19 cellular contexts compared by ENCODE assay signal in the genomic region with DNA sequence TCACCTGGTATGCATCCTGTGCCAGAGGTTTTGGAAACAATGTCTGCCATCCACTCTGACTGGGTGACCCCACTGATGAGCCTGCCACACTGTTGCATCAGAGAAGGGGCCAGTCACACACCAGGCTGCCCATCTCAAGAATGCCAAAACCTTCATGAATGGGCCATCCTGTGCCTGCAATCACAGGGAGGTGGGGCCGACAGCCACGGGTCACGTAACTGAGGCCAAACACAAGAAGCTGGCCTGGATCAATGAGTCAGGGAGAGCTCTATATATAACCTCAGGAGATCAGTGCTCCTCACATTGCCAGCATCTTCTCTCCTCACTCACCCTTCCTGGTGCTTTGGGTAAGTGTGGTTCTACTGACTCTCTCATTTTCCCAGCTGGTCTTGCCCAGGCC. TPM values are rescaled to one million over a fixed set of nuclear protein-coding genes. Genes with fewer than 3 reads are reported as not detected.
DNase-seq lines count a peak whose midpoint lies in the region; ATAC-seq and TF ChIP-seq lines count a peak whose summit lies in the region.
"Had no signal": no experiment of that assay in that cellular context is flagged by ENCODE, and none has a peak within 500 bp of the region (broad histone marks: within the 10 kb centered on the region; RNA-seq: fewer than 3 reads in every experiment).

LORICRIN (plus strand) TSS at position 301 of the 400 bp plus-strand sequence. CDS start 1,263 bp downstream, outside the sequence.

- 0 out of 2 replicates have a peak, but pooled peaks cover 2% of the 10 kb centered on the region for H3K9me3 ChIP-seq in NT2/D1 (ENCODE audit: insufficient read depth, low read length)
- H3K9me3 ChIP-seq: adrenal gland, left ventricle myocardium inferior, sigmoid colon had no signal

- H3K4me1 Mint-ChIP-seq in activated CD4-positive, alpha-beta T cell treated with anti-CD3 and anti-CD28 coated beads, Interleukin-2, amount 10 ng/mL, durations not matched to agents 24 days and 14 days: peaks cover 18% of the 10 kb centered on the region
- peaks cover 20 to 23% of the 10 kb centered on the region in 2 donors for H3K4me1 Mint-ChIP-seq in effector memory CD8-positive, alpha-beta T cell (ENCODE audit: low read depth in 2 of 2)
- H3K4me1 Mint-ChIP-seq in progenitor cell of endocrine pancreas (ENCODE audit: low read depth): peaks cover 4% of the 10 kb centered on the region

- no peak for TF ChIP-seq CTCF in progenitor cell of endocrine pancreas (IDR thresholded peaks at IDR 0.05; ENCODE audit: unreplicated experiment)

- H3K27me3 Mint-ChIP-seq in activated CD4-positive, alpha-beta T cell treated with anti-CD3 and anti-CD28 coated beads, Interleukin-2, amount 10 ng/mL, durations not matched to agents 24 days and 14 days: peaks cover 60% of the 10 kb centered on the region
- H3K27me3 Mint-ChIP-seq in effector memory CD8-positive, alpha-beta T cell: peaks cover 62 to 66% of the 10 kb centered on the region in 2 donors
- H3K27me3 Mint-ChIP-seq in progenitor cell of endocrine pancreas: peaks cover 71% of the 10 kb centered on the region

- no peaks in the 10 kb centered on the region for H3K4me1 ChIP-seq in NT2/D1 (ENCODE audit: insufficient read depth, insufficient read length)
- H3K4me1 ChIP-seq: A549 had no signal

- H3K9me3 Mint-ChIP-seq in activated CD4-positive, alpha-beta T cell treated with anti-CD3 and anti-CD28 coated beads, Interleukin-2, amount 10 ng/mL, durations not matched to agents 24 days and 14 days: no peaks in the 10 kb centered on the region
- H3K9me3 Mint-ChIP-seq in effector memory CD8-positive, alpha-beta T cell: no peaks in the 10 kb centered on the region
- no peaks in the 10 kb centered on the region for H3K9me3 Mint-ChIP-seq in progenitor cell of endocrine pancreas (ENCODE audit: low read depth)

- no peak within 1 kb of the TSS for H3K9ac ChIP-seq in NT2/D1 (ENCODE audit: insufficient read length, low read depth)

- H3K4me3 Mint-ChIP-seq in activated CD4-positive, alpha-beta T cell treated with anti-CD3 and anti-CD28 coated beads, Interleukin-2, amount 10 ng/mL, durations not matched to agents 24 days and 14 days: peak within 1 kb of the TSS; percentile 51
- peak within 1 kb of the TSS; percentile 75 to 78 for H3K4me3 Mint-ChIP-seq in effector memory CD8-positive, alpha-beta T cell
- H3K4me3 Mint-ChIP-seq in progenitor cell of endocrine pancreas (ENCODE audit: low read depth): peak within 1 kb of the TSS; percentile 57
- H3K4me3 Mint-ChIP-seq: activated CD8-positive, alpha-beta T cell treated with anti-CD3 and anti-CD28 coated beads, Interleukin-2, amount 10 ng/mL, durations not matched to agents 7 days and 5 days had no signal

- no peak for ATAC-seq in effector memory CD8-positive, alpha-beta T cell (replicated peaks)
- ATAC-seq in GM19023 (IDR thresholded peaks at IDR 0.05; ENCODE audit: unreplicated experiment): no peak
- ATAC-seq: A549; activated CD8-positive, alpha-beta T cell treated with anti-CD3 and anti-CD28 coated beads, Interleukin-2, amount 10 ng/mL, durations not matched to agents 7 days and 5 days had no signal

- peaks cover 67% of the 10 kb centered on the region for H3K27me3 ChIP-seq in NT2/D1 (ENCODE audit: insufficient read depth, insufficient read length)

- H3K27ac Mint-ChIP-seq in activated CD4-positive, alpha-beta T cell treated with anti-CD3 and anti-CD28 coated beads, Interleukin-2, amount 10 ng/mL, durations not matched to agents 24 days and 14 days: peak within 1 kb of the TSS; percentile 64
- H3K27ac Mint-ChIP-seq in effector memory CD8-positive, alpha-beta T cell: peak within 1 kb of the TSS; percentile 45 to 49
- no peak within 1 kb of the TSS for H3K27ac Mint-ChIP-seq in progenitor cell of endocrine pancreas
- H3K27ac Mint-ChIP-seq: activated CD8-positive, alpha-beta T cell treated with anti-CD3 and anti-CD28 coated beads, Interleukin-2, amount 10 ng/mL, durations not matched to agents 7 days and 5 days had no signal

- peaks cover 3% of the 10 kb centered on the region for H3K36me3 Mint-ChIP-seq in activated CD4-positive, alpha-beta T cell treated with anti-CD3 and anti-CD28 coated beads, Interleukin-2, amount 10 ng/mL, durations not matched to agents 24 days and 14 days (ENCODE audit: low read depth)
- H3K36me3 Mint-ChIP-seq in effector memory CD8-positive, alpha-beta T cell (ENCODE audit: insufficient read depth): peaks cover 3% of the 10 kb centered on the region
- H3K36me3 Mint-ChIP-seq in progenitor cell of endocrine pancreas (ENCODE audit: insufficient read depth): no peaks in the 10 kb centered on the region

- peak within 1 kb of the TSS; percentile 29 for H3K4me3 ChIP-seq in NT2/D1 (ENCODE audit: insufficient read length, low read depth)
- H3K4me3 ChIP-seq: A549 had no signal

- intact Hi-C loops in activated CD4-positive, alpha-beta T cell treated with anti-CD3 and anti-CD28 coated beads, Interleukin-2, amount 10 ng/mL, durations not matched to agents 24 days and 14 days (cut with micrococcal nuclease): no loop called here

- H3K36me3 ChIP-seq in NT2/D1 (ENCODE audit: insufficient read depth, insufficient read length, low read length): no peaks in the 10 kb centered on the region
- H3K36me3 ChIP-seq: adrenal gland, left ventricle myocardium inferior, sigmoid colon had no signal

- no peak for DNase-seq in activated CD4-positive, alpha-beta T cell treated with anti-CD3 and anti-CD28 coated beads, Interleukin-2, amount 10 ng/mL, durations not matched to agents 24 days and 14 days
- DNase-seq in activated CD4-positive, alpha-beta T cell treated with anti-CD3 and anti-CD28 coated beads, Interleukin-2, amount 50 U/mL, for 48 hours: no peak
- no peak for DNase-seq in NT2/D1 (ENCODE audit: low read depth, low spot score)
- no peak for DNase-seq in effector memory CD8-positive, alpha-beta T cell
- no peak for DNase-seq in progenitor cell of endocrine pancreas (ENCODE audit: low spot score, unreplicated experiment)
- DNase-seq in stimulated activated CD4-positive, alpha-beta T cell treated with anti-CD3 and anti-CD28 coated beads, Interleukin-2, amount 100 ng/mL, for 24 hours: no peak
- DNase-seq in stimulated activated CD4-positive, alpha-beta T cell treated with anti-CD3 and anti-CD28 coated beads, Interleukin-4, amount 100 ng/mL, for 4 hours: no peak
- DNase-seq: activated CD8-positive, alpha-beta T cell treated with anti-CD3 and anti-CD28 coated beads, Interleukin-2, amount 10 ng/mL, durations not matched to agents 7 days and 5 days; adrenal gland; hippocampal formation; KG1; left ventricle myocardium inferior; NCI-H187; sigmoid colon had no signal

RNA-seq across cellular contexts. Expression of gene LORICRIN, which starts in this region (rescaled TPM):
- total RNA-seq in activated CD4-positive, alpha-beta T cell treated with anti-CD3 and anti-CD28 coated beads, Interleukin-2, amount 10 ng/mL, durations not matched to agents 24 days and 14 days: not detected in 2 replicates
- not detected in 2 replicates for total RNA-seq in progenitor cell of endocrine pancreas
- total RNA-seq: activated CD8-positive, alpha-beta T cell treated with anti-CD3 and anti-CD28 coated beads, Interleukin-2, amount 10 ng/mL, durations not matched to agents 7 days and 5 days; adrenal gland; fibroblast of lung; left ventricle myocardium inferior; RPMI7951; sigmoid colon; T-helper 2 cell treated with Interferon-gamma antibody and Interleukin-4, amounts not matched to agents 100 ng/mL and 5 ng/mL, for 36 hours had no signal
